Comparison of ENCODE assay signal across 14 cellular contexts in genomic region chr14:74545386-74545785, GRCh38. TPM values are rescaled to one million over a fixed set of nuclear protein-coding genes. Genes with fewer than 3 reads are reported as not detected.
DNase-seq lines count a peak whose midpoint lies in the region; FAIRE-seq and TF ChIP-seq lines count a peak whose summit lies in the region.
"Had no signal": no experiment of that assay in that cellular context is flagged by ENCODE, and none has a peak within 500 bp of the region (broad histone marks: within the 10 kb centered on the region; RNA-seq: fewer than 3 reads in every experiment).

No MANE protein-coding gene starts in this region.

- no peak for TF ChIP-seq POLR2A in spleen (IDR thresholded peaks at IDR 0.05)

- H3K4me1 ChIP-seq in spleen = no peaks in the 10 kb centered on the region
- H3K4me1 ChIP-seq: BLaER1, Caco-2 had no signal

- peaks cover 58% of the 10 kb centered on the region for H3K4me1 Mint-ChIP-seq in chondrocyte (ENCODE audit: low read depth)
- H3K4me1 Mint-ChIP-seq: CD8-positive, alpha-beta memory T cell had no signal

- intact Hi-C loops in spleen (cut with DNase I; ENCODE audit: low total_unique reads) = no loop called here

- H3K36me3 ChIP-seq in spleen = no peaks in the 10 kb centered on the region
- H3K36me3 ChIP-seq: BLaER1 had no signal

- H3K9me3 ChIP-seq in spleen = no peaks in the 10 kb centered on the region
- H3K9me3 ChIP-seq: BLaER1, Caco-2 had no signal

- H3K27ac Mint-ChIP-seq in chondrocyte (ENCODE audit: unreplicated experiment) = peak overlapping the region; percentile 94
- H3K27ac Mint-ChIP-seq: CD8-positive, alpha-beta memory T cell had no signal

- no peaks in the 10 kb centered on the region for H3K27me3 ChIP-seq in spleen (replicated peaks in 1 of 7)
- H3K27me3 ChIP-seq: BLaER1 had no signal

- H3K27ac ChIP-seq in spleen = no peak overlapping the region
- H3K27ac ChIP-seq: BLaER1, GM23248 had no signal

- H3K36me3 Mint-ChIP-seq in chondrocyte (ENCODE audit: low read depth) = peaks cover 17% of the 10 kb centered on the region
- H3K36me3 Mint-ChIP-seq: CD8-positive, alpha-beta memory T cell had no signal

- 79 to 91% (median 86%) methylated on average over 3 to 4 of the region's 4 CpGs for whole genome bisulfite sequencing in spleen, 5 donors

- no peak for DNase-seq in HTR-8/SVneo (ENCODE audit: insufficient read length, low spot score)
- DNase-seq in RPMI7951 (ENCODE audit: low read depth) = peak; percentile 19
- DNase-seq in chondrocyte (ENCODE audit: low spot score) = no peak
- peak; percentile 32 for DNase-seq in spleen
- no peak for DNase-seq in NAMALWA (ENCODE audit: low spot score)
- no peak for DNase-seq in RPMI8226
- DNase-seq in T1000 (lab: John Stamatoyannopoulos, UW) = no peak
- DNase-seq: 8988T; AML-193; Caco-2; CD8-positive, alpha-beta memory T cell; GM23248 had no signal

- H3K4me3 ChIP-seq in spleen = no peak overlapping the region
- H3K4me3 ChIP-seq: BLaER1, GM23248 had no signal

- H3K4me3 Mint-ChIP-seq in chondrocyte (ENCODE audit: unreplicated experiment) = no peak overlapping the region
- H3K4me3 Mint-ChIP-seq: CD8-positive, alpha-beta memory T cell had no signal

- FAIRE-seq in HTR-8/SVneo (lab: Jason Lieb, UNC) = peak; percentile 69
- FAIRE-seq: H54 had no signal

- TF ChIP-seq CTCF in chondrocyte (IDR thresholded peaks at IDR 0.05) = no peak
- TF ChIP-seq CTCF in spleen (IDR thresholded peaks at IDR 0.05 in 8 of 11, conservative IDR thresholded peaks at IDR 0.05 in 3 of 11) = no peak

- H3K27me3 Mint-ChIP-seq in chondrocyte (ENCODE audit: low read depth) = no peaks in the 10 kb centered on the region

- H3K9me3 Mint-ChIP-seq in chondrocyte (ENCODE audit: low read depth) = no peaks in the 10 kb centered on the region
- H3K9me3 Mint-ChIP-seq: CD8-positive, alpha-beta memory T cell had no signal

RNA-seq across cellular contexts. Expression of gene ISCA2, which starts 51.8 kb away (rescaled TPM):
- total RNA-seq in RPMI7951 (2014; rRNA removed; shearing (Covaris generic)) = 32.4 and 36.1 TPM in 2 replicates
- total RNA-seq in chondrocyte (16.6 to 18.9 TPM (median 16.9 TPM) in 3 replicates), spleen (10 to 100 TPM; 11.7 to 24.7 (median 19.0) TPM)
- 10 to 100 TPM; 25.8 to 28.9 (median 26.0) TPM for polyA plus RNA-seq in spleen

RNA-seq across cellular contexts. Expression of gene NPC2, which starts 52.3 kb away (rescaled TPM):
- 358 and 402 TPM in 2 replicates for total RNA-seq in RPMI7951 (2014; rRNA removed; shearing (Covaris generic))
- 209 to 313 TPM (median 212 TPM) in 3 replicates for total RNA-seq in chondrocyte
- 100 to 1,000 TPM; 191 to 956 (median 322) TPM for total RNA-seq in spleen
- 100 to 1,000 TPM; 202 to 299 (median 221) TPM for polyA plus RNA-seq in spleen

Comparison
In these comparisons a context has a peak if more than half of its experiments do, and no peak if none do; other contexts are left out.
1. DNase-seq: peak in RPMI7951 (single experiment) and spleen (single experiment); none in HTR-8/SVneo (single experiment), chondrocyte (single experiment), NAMALWA (single experiment), RPMI8226 (single experiment) and T1000 (single experiment).